8 cellular contexts compared by ENCODE assay signal in the genomic region with DNA sequence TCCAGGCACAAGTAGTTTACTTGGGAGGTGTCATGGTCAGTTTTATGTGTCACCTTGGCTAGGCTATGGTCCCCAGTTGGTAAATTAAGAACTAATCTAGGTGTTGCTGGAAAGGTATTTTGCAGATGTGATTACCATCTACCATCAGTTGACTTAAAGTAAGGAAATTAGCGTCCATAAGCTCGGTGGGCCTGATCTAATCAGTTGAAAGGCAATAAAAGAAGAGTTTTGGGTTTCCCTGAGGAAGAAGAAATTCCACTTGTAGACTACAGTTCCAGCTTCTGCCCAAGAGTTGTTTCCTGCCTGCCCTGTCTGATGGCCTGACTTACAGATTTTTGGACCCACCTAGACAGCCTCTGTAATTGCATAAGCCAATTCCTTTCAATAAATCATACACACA.
"Had no signal": no experiment of that assay in that cellular context is flagged by ENCODE, and none has a peak within 500 bp of the region (broad histone marks: within the 10 kb centered on the region; RNA-seq: fewer than 3 reads in every experiment).

No MANE protein-coding gene starts in this region.

- H3K4me3 Mint-ChIP-seq: IgD-negative memory B cell had no signal

- FAIRE-seq: HepG2, HTR-8/SVneo had no signal

- H3K4me1 Mint-ChIP-seq: IgD-negative memory B cell had no signal

- ATAC-seq: HepG2 had no signal

- H3K27ac Mint-ChIP-seq: IgD-negative memory B cell had no signal

- H3K9ac ChIP-seq: KMS-11 had no signal

- H3K27ac ChIP-seq: HL-60, KMS-11 had no signal

- DNase-seq: IMR-90, KBM-7, KG1 had no signal

- H3K4me2 ChIP-seq: KMS-11 had no signal
